ENCODE assay signal across 8 cellular contexts in the genomic region with DNA sequence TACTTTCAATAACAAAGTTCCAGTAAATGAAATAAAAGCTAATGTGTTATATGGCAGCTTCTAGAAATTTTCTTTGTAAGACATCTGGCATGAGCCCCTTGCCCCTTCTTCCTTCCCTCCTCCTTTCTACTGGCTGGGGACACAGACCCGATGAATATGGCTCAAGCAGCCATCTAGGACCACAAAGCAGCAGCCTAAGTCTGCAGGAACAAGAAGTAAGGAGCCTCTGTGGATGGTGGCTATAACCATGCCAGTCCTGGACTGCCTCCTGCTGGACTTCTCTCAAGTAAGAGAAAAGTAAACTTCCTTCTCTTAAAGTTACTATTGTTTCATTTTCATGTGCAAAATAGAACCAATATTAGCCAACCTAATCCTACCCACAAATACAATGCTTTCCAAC.
DNase-seq lines count a peak whose midpoint lies in the region; ATAC-seq and TF ChIP-seq lines count a peak whose summit lies in the region.

No MANE protein-coding gene starts in this region.

- H3K4me1 ChIP-seq in IMR-90 (ENCODE audit: control insufficient read depth, insufficient read depth, low read length) (peaks cover 22% of the 10 kb centered on the region), endodermal cell (ENCODE audit: control insufficient read depth, insufficient read depth, low read length) (peaks cover 2% of the 10 kb centered on the region), neural progenitor cell (peaks cover 60% of the 10 kb centered on the region)

- POLR2A ChIA-PET in GM10248 (lab: Yijun Ruan, JAX): no interaction called here
- POLR2A ChIA-PET in IMR-90 (lab: Charles Lee; ENCODE audit: unreplicated experiment): no interaction called here

- peak overlapping the region; percentile 86 for H3K4ac ChIP-seq in IMR-90 (ENCODE audit: low read depth, low read length)

- peak overlapping the region; percentile 80 for H2BK20ac ChIP-seq in IMR-90 (ENCODE audit: low read depth, low read length)

- WGBS in IMR-90 (ENCODE audit: extremely low coverage in 2 of 2, insufficient read length in 1 of 2), 2 experiments: no CpG with 5 or more reads among the region's 1 CpG
- WGBS in endodermal cell (ENCODE audit: insufficient coverage in 1 of 2, insufficient read length in 1 of 2), 2 experiments: 76% methylated on average over 1 of the region's 1 CpG; no CpG with 5 or more reads in 1 of the 2 experiments

- no peaks in the 10 kb centered on the region for H3K9me3 ChIP-seq in IMR-90 (ENCODE audit: control insufficient read depth, insufficient read depth, low read length)
- no peaks in the 10 kb centered on the region for H3K9me3 ChIP-seq in endodermal cell (ENCODE audit: control insufficient read depth, low read length)
- H3K9me3 ChIP-seq in neural progenitor cell (ENCODE audit: low read depth): no peaks in the 10 kb centered on the region

- intact Hi-C loops in IMR-90 (cut with micrococcal nuclease): loop anchor here (2.0 to 5.0 kb wide), 4 partner anchors 49 to 400 kb away; partner anchors contain the start of gene DST

- peak overlapping the region; percentile 73 for H3K18ac ChIP-seq in IMR-90 (ENCODE audit: low read depth, low read length)

- H4K5ac ChIP-seq in IMR-90 (ENCODE audit: low read depth, low read length): peak overlapping the region; percentile 36; the same call in 1 of the 2 replicates

- peak overlapping the region in 1 of 2 experiments; percentile 73; a peak in 1 of 4 replicates for H4K8ac ChIP-seq in IMR-90 (ENCODE audit: low read depth in 2 of 2, low read length in 2 of 2)

- H3K4me2 ChIP-seq in IMR-90 (ENCODE audit: low read depth, low read length): peak overlapping the region; percentile 56
- H3K4me2 ChIP-seq in neural progenitor cell: peak overlapping the region; percentile 22

- H3K9ac ChIP-seq in IMR-90 (ENCODE audit: low read depth, low read length) (peak overlapping the region; percentile 49), endodermal cell (ENCODE audit: extremely low read depth, low read length, poor library complexity, severe bottlenecking) (no peak overlapping the region), neural progenitor cell (no peak overlapping the region)

- peak overlapping the region; percentile 43 for H2AK9ac ChIP-seq in IMR-90 (replicated peaks; ENCODE audit: low read depth, low read length, poor library complexity)

- BruUV-seq in IMR-90 (replicated peaks; lab: Mats Ljungman, UMichigan): no TSS peak

- H2BK15ac ChIP-seq in IMR-90 (ENCODE audit: low read depth, low read length): peak overlapping the region; percentile 8; the same call in 1 of the 3 replicates

- peaks cover 34% of the 10 kb centered on the region for H4K20me1 ChIP-seq in IMR-90 (ENCODE audit: insufficient read depth, low read length)
- H4K20me1 ChIP-seq in neural progenitor cell (ENCODE audit: low read depth): peaks cover 62% of the 10 kb centered on the region

- no peak for TF ChIP-seq POLR2A in IMR-90 (IDR thresholded peaks at IDR 0.05; ENCODE audit: low read depth, low read length)

- H3K4me1 Mint-ChIP-seq in endodermal cell (peaks cover 37% of the 10 kb centered on the region), neural progenitor cell (peaks cover 69% of the 10 kb centered on the region)
- no peaks in the 10 kb centered on the region for H3K4me1 Mint-ChIP-seq in activated naive CD4-positive, alpha-beta T cell treated with anti-CD3 and anti-CD28 coated beads, Interleukin-2, amount 10 ng/mL, durations not matched to agents 7 days and 5 days

- peaks cover 31% of the 10 kb centered on the region for H3F3A ChIP-seq in neural progenitor cell (ENCODE audit: low read depth)

- H3K56ac ChIP-seq in IMR-90 (ENCODE audit: extremely low read depth, insufficient read depth, low read length): peak overlapping the region; percentile 41; the same call in 1 of the 2 replicates

- H3K36me3 Mint-ChIP-seq in endodermal cell (ENCODE audit: low read depth) (peaks cover 10% of the 10 kb centered on the region), neural progenitor cell (peaks cover 5% of the 10 kb centered on the region)
- no peaks in the 10 kb centered on the region for H3K36me3 Mint-ChIP-seq in activated naive CD4-positive, alpha-beta T cell treated with anti-CD3 and anti-CD28 coated beads, Interleukin-2, amount 10 ng/mL, durations not matched to agents 7 days and 5 days

- peak overlapping the region; percentile 39 for H3K14ac ChIP-seq in IMR-90 (replicated peaks; ENCODE audit: low read depth, low read length)

- DNase-seq in GM10248 (ENCODE audit: extremely low spot score): no peak
- DNase-seq in IMR-90: peak; percentile 71
- DNase-seq in endodermal cell: peak; percentile 71
- peak; percentile 55 for DNase-seq in neural progenitor cell (ENCODE audit: low spot score)
- no peak for DNase-seq in activated naive CD4-positive, alpha-beta T cell treated with anti-CD3 and anti-CD28 coated beads, Interleukin-2, amount 10 ng/mL, durations not matched to agents 7 days and 5 days
- no peak for DNase-seq in DMS153 treated with DMSO at 0.1 percent for 48 hours (lab: John Stamatoyannopoulos, UW; ENCODE audit: unreplicated experiment)
- DNase-seq in activated CD4-positive, alpha-beta T cell treated with anti-CD3 and anti-CD28 coated beads, Interleukin-2, amount 50 U/mL, for 48 hours: no peak

- H4K91ac ChIP-seq in IMR-90 (ENCODE audit: insufficient read depth, low read depth, low read length): peak overlapping the region; percentile 56

- no peak overlapping the region for H3K4me3 ChIP-seq in IMR-90 (ENCODE audit: insufficient read depth, low read depth, low read length)
- H3K4me3 ChIP-seq in endodermal cell (ENCODE audit: low read length): no peak overlapping the region
- H3K4me3 ChIP-seq in neural progenitor cell: no peak overlapping the region

- H3K4me3 Mint-ChIP-seq in endodermal cell (no peak overlapping the region), neural progenitor cell (no peak overlapping the region)
- H3K4me3 Mint-ChIP-seq in activated naive CD4-positive, alpha-beta T cell treated with anti-CD3 and anti-CD28 coated beads, Interleukin-2, amount 10 ng/mL, durations not matched to agents 7 days and 5 days: no peak overlapping the region

- H3K79me1 ChIP-seq in IMR-90 (ENCODE audit: low read depth in 1 of 2, low read length in 2 of 2): peaks cover 12 to 68% of the 10 kb centered on the region in 2 experiments

- peak overlapping the region; percentile 42 for H2BK120ac ChIP-seq in IMR-90 (ENCODE audit: low read depth, low read length)

- dilution Hi-C loops in IMR-90 (cut with HindIII; ENCODE audit: low sequenced_read_pairs, unreplicated experiment): no loop called here

- TF ChIP-seq RAD21 in IMR-90 (IDR thresholded peaks at IDR 0.05; ENCODE audit: low read length): peak; percentile 66

- H2AFZ ChIP-seq in IMR-90 (replicated peaks; ENCODE audit: low read length, poor library complexity) (no peak overlapping the region), neural progenitor cell (replicated peaks) (no peak overlapping the region)

- H3K23ac ChIP-seq in IMR-90 (ENCODE audit: low read depth, low read length): peak overlapping the region; percentile 61; the same call in 1 of the 2 replicates

- H3K27ac ChIP-seq in IMR-90 (ENCODE audit: insufficient read depth, low read length): peak overlapping the region; percentile 95
- no peak overlapping the region for H3K27ac ChIP-seq in endodermal cell (ENCODE audit: low read depth, low read length)
- no peak overlapping the region for H3K27ac ChIP-seq in neural progenitor cell

- H3K36me3 ChIP-seq in IMR-90 (ENCODE audit: control insufficient read depth, insufficient read depth, low read length) (no peaks in the 10 kb centered on the region), endodermal cell (ENCODE audit: control insufficient read depth, insufficient read depth, low read length) (no peaks in the 10 kb centered on the region), neural progenitor cell (no peaks in the 10 kb centered on the region)

- CTCF ChIA-PET in GM10248 (lab: Yijun Ruan, JAX) (interaction anchor here (0.6 to 8.7 kb wide), 31 partner anchors 9 to 559 kb away, joined by 3 to 80 read pairs (median 4); no protein-coding TSS in a partner anchor), IMR-90 (lab: Yijun Ruan, JAX) (interaction anchor here (0.6 to 2.2 kb wide), 6 partner anchors 13 to 79 kb away, joined by 3 to 9 read pairs (median 4); no protein-coding TSS in a partner anchor)
- CTCF ChIA-PET in activated naive CD4-positive, alpha-beta T cell treated with anti-CD3 and anti-CD28 coated beads, Interleukin-2, amount 10 ng/mL, durations not matched to agents 7 days and 5 days (lab: Charles Lee): interaction anchor here (1.2 kb wide), 1 partner anchor 55 kb away, joined by 3 read pairs; no protein-coding TSS in a partner anchor

- H2BK5ac ChIP-seq in IMR-90 (ENCODE audit: low read depth, low read length, poor library complexity, severe bottlenecking): peak overlapping the region; percentile 90

- peaks cover 98% of the 10 kb centered on the region for H3K79me2 ChIP-seq in neural progenitor cell (ENCODE audit: low read depth)

- H3K27ac Mint-ChIP-seq in endodermal cell (no peak overlapping the region), neural progenitor cell (no peak overlapping the region)
- H3K27ac Mint-ChIP-seq in activated naive CD4-positive, alpha-beta T cell treated with anti-CD3 and anti-CD28 coated beads, Interleukin-2, amount 10 ng/mL, durations not matched to agents 7 days and 5 days: no peak overlapping the region

- peak; percentile 36 for TF ChIP-seq CTCF in GM10248 (IDR thresholded peaks at IDR 0.05; ENCODE audit: control extremely low read depth, extremely low read depth, low read depth, missing control alignments)
- TF ChIP-seq CTCF in IMR-90 (conservative IDR thresholded peaks at IDR 0.05; ENCODE audit: low read depth, low read length): peak; percentile 58
- TF ChIP-seq CTCF in endodermal cell (conservative IDR thresholded peaks at IDR 0.05): peak; percentile 76
- TF ChIP-seq CTCF in neural progenitor cell (IDR thresholded peaks at IDR 0.05): peak; percentile 54

- H3K27me3 ChIP-seq in IMR-90 (ENCODE audit: control insufficient read depth, insufficient read depth, low read length) (no peaks in the 10 kb centered on the region), endodermal cell (ENCODE audit: control insufficient read depth, insufficient read depth, low read length, poor library complexity, severe bottlenecking) (no peaks in the 10 kb centered on the region), neural progenitor cell (no peaks in the 10 kb centered on the region)

- H3K27me3 Mint-ChIP-seq in endodermal cell (ENCODE audit: insufficient read depth) (peaks cover 5% of the 10 kb centered on the region), neural progenitor cell (ENCODE audit: insufficient read depth, low read depth) (no peaks in the 10 kb centered on the region)
- peaks cover 6% of the 10 kb centered on the region for H3K27me3 Mint-ChIP-seq in activated naive CD4-positive, alpha-beta T cell treated with anti-CD3 and anti-CD28 coated beads, Interleukin-2, amount 10 ng/mL, durations not matched to agents 7 days and 5 days

- in situ Hi-C loops in IMR-90 (cut with MboI; ENCODE audit: low sequenced_read_pairs): no loop called here

- no peaks in the 10 kb centered on the region for H3K9me3 Mint-ChIP-seq in endodermal cell
- no peaks in the 10 kb centered on the region for H3K9me3 Mint-ChIP-seq in neural progenitor cell
- H3K9me3 Mint-ChIP-seq in activated naive CD4-positive, alpha-beta T cell treated with anti-CD3 and anti-CD28 coated beads, Interleukin-2, amount 10 ng/mL, durations not matched to agents 7 days and 5 days: no peaks in the 10 kb centered on the region

- H3K9me1 ChIP-seq in IMR-90 (ENCODE audit: insufficient read depth, low read length): peaks cover 23% of the 10 kb centered on the region

- ATAC-seq in IMR-90 (ENCODE audit: low read depth) (peak; percentile 52), GM21526 (IDR thresholded peaks at IDR 0.05; ENCODE audit: low FRiP score, unreplicated experiment) (no peak)

- peak overlapping the region; percentile 72; the same call in 1 of the 2 replicates for H2AK5ac ChIP-seq in IMR-90 (ENCODE audit: low read depth, low read length)

Comparison
In these comparisons a context has a peak if more than half of its experiments do, and no peak if none do; other contexts are left out.
1. DNase-seq: peak in IMR-90 (single experiment), endodermal cell (single experiment) and neural progenitor cell (single experiment); none in GM10248 (single experiment), activated naive CD4-positive, alpha-beta T cell treated with anti-CD3 and anti-CD28 coated beads, Interleukin-2, amount 10 ng/mL, durations not matched to agents 7 days and 5 days (single experiment), DMS153 treated with DMSO at 0.1 percent for 48 hours (single experiment) and activated CD4-positive, alpha-beta T cell treated with anti-CD3 and anti-CD28 coated beads, Interleukin-2, amount 50 U/mL, for 48 hours (0 of 2).
2. Peak in every context shown above with its lines, with median percentiles within 50 percentile points of each other: CTCF ChIP-seq.